33 cellular contexts compared by ENCODE assay signal in the genomic region with DNA sequence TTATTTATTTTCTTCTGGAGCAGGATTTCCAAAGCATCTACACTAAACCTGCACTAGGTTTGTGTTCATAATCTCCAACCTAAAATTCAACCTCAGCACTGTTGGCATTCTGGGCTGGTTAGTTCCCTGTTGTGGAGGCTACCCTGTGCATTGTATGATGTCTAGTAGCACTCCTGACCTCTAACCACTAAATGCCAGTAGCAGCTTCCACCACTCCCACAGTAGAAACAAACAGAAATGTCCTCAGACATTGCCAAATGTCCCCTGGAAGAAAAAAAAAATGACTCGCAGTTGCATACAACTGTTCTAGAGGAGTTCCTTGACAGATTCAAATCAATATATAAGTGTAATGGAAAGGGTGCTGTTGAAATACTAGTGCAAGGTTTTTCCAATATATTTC. TPM values are rescaled to one million over a fixed set of nuclear protein-coding genes. Genes with fewer than 3 reads are reported as not detected.
"Had no signal": no experiment of that assay in that cellular context is flagged by ENCODE, and none has a peak within 500 bp of the region (broad histone marks: within the 10 kb centered on the region; RNA-seq: fewer than 3 reads in every experiment).

No MANE protein-coding gene starts in this region.

- H3K27me3 ChIP-seq: adrenal gland, SJCRH30 had no signal

- H2AFZ ChIP-seq: PC-9 had no signal

- H3K36me3 ChIP-seq: adrenal gland, MG63, SJCRH30 had no signal

- ATAC-seq: activated CD4-positive, alpha-beta T cell treated with anti-CD3 and anti-CD28 coated beads for 36 hours; activated CD4-positive, CD25-positive, alpha-beta regulatory T cell treated with anti-CD3 and anti-CD28 coated beads, Interleukin-2, amount 50 U/mL, for 24 hours; activated CD8-positive, alpha-beta T cell treated with anti-CD3 and anti-CD28 coated beads, Interleukin-2, amount 10 ng/mL, durations not matched to agents 7 days and 5 days; activated naive CD4-positive, alpha-beta T cell treated with anti-CD3 and anti-CD28 coated beads, Interleukin-2, amount 50 U/mL, for 72 hours; Right ventricle myocardium inferior; WTC11 had no signal

- H3K4me1 ChIP-seq: adrenal gland, SJCRH30 had no signal

- H3K9me3 ChIP-seq: adrenal gland, MG63, SJCRH30 had no signal

- H3K27ac ChIP-seq: adrenal gland, PC-9, RWPE1, SJCRH30, SK-N-MC had no signal

- H3K4me2 ChIP-seq: PC-9 had no signal

- DNase-seq: activated CD4-positive, alpha-beta T cell treated with anti-CD3 and anti-CD28 coated beads for 36 hours; activated CD4-positive, alpha-beta T cell treated with anti-CD3 and anti-CD28 coated beads, Interleukin-2, amount 10 ng/mL, durations not matched to agents 7 days and 5 days; activated CD4-positive, alpha-beta T cell treated with anti-CD3 and anti-CD28 coated beads, Interleukin-2, amount 50 U/mL, for 48 hours; activated CD8-positive, alpha-beta T cell treated with anti-CD3 and anti-CD28 coated beads, Interleukin-2, amount 10 ng/mL, durations not matched to agents 7 days and 5 days; activated gamma-delta T cell treated with Interleukin-2 at 50 U/mL for 16 hours; activated naive CD4-positive, alpha-beta T cell treated with anti-CD3 and anti-CD28 coated beads for 36 hours; activated T-cell treated with anti-CD3 and anti-CD28 coated beads, Interleukin-2, amount 50 U/mL, for 24 hours; adrenal gland; caudate nucleus; cerebellar nuclear complex; Kasumi-1; KG1; MG63; NCI-H1048; NCI-H1105 treated with DMSO at 0.1 percent for 48 hours; NCI-H1436; NCI-H1694; NCI-H1930; NCI-H345; NCI-H524 treated with DMSO at 0.1 percent for 48 hours; NK-92 treated with Interleukin-12 subunit alpha and Interleukin-12 subunit beta, amount 100 ng/mL, for 24 hours; PC-9; SJCRH30 had no signal

- H3K4me3 ChIP-seq: adrenal gland, MG63, PC-9, SJCRH30, SK-N-MC had no signal

RNA-seq across cellular contexts. Expression of a gene that starts 18.9 kb away (rescaled TPM):
- total RNA-seq: activated CD4-positive, alpha-beta T cell treated with anti-CD3 and anti-CD28 coated beads for 36 hours; activated CD4-positive, alpha-beta T cell treated with anti-CD3 and anti-CD28 coated beads, Interleukin-2, amount 10 ng/mL, durations not matched to agents 7 days and 5 days; activated CD8-positive, alpha-beta T cell treated with anti-CD3 and anti-CD28 coated beads, Interleukin-2, amount 10 ng/mL, durations not matched to agents 7 days and 5 days; activated naive CD4-positive, alpha-beta T cell treated with anti-CD3 and anti-CD28 coated beads for 36 hours; activated naive CD4-positive, alpha-beta T cell treated with anti-CD3 and anti-CD28 coated beads, Interleukin-2, amount 50 U/mL, for 72 hours; astrocyte; bronchial epithelial cell; NCI-H460; PC-9; Right ventricle myocardium inferior; SJCRH30; T-helper 1 cell treated with Interleukin-12 subunit alpha and Interleukin-12 subunit beta and Interleukin-4 antibody, amounts not matched to agents 30 ng/mL and 1 ng/mL, for 36 hours had no signal
